In the genomic region with DNA sequence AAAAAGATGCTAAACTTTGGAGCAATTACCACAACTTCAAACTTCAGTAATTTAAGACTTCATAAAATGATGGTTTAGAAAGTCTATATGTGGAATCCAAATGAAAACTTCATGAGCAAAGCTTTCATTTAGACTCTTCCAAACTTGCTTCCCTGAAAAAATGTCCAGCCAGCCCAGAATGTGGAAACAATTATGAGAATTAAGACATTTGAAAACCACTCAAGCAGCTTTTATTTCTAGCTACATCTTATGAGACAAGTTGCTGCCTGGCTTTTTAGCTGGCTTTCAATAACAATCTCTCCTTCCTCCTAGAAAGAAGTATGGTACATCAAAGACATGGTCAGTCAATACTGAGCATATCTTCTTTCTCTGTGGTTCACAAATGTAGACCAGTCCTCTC, we compare ENCODE assay signal across 35 cellular contexts. TPM values are rescaled to one million over a fixed set of nuclear protein-coding genes. Genes with fewer than 3 reads are reported as not detected.
"Had no signal": no experiment of that assay in that cellular context is flagged by ENCODE, and none has a peak within 500 bp of the region (broad histone marks: within the 10 kb centered on the region; RNA-seq: fewer than 3 reads in every experiment).

No MANE protein-coding gene starts in this region.

- DNase-seq: activated CD4-positive, alpha-beta memory T cell treated with anti-CD3 and anti-CD28 coated beads for 36 hours; activated CD4-positive, alpha-beta T cell treated with anti-CD3 and anti-CD28 coated beads for 4 hours; activated CD4-positive, alpha-beta T cell treated with anti-CD3 and anti-CD28 coated beads, Interleukin-2, amount 50 U/mL, for 1 hour; activated CD8-positive, alpha-beta memory T cell treated with anti-CD3 and anti-CD28 coated beads, Interleukin-2, amount 50 U/mL, for 4 hours; activated naive CD4-positive, alpha-beta T cell treated with anti-CD3 and anti-CD28 coated beads, Interleukin-2, amount 50 U/mL, for 16 hours; activated naive CD8-positive, alpha-beta T cell treated with anti-CD3 and anti-CD28 coated beads, Interleukin-2, amount 10 ng/mL, durations not matched to agents 7 days and 5 days; activated T-cell treated with anti-CD3 and anti-CD28 coated beads for 4 hours; activated T-cell treated with anti-CD3 and anti-CD28 coated beads, Interleukin-2, amount 50 U/mL, for 4 hours; adrenal gland; body of pancreas; caudate nucleus; cerebellar nuclear complex; MM.1S; MV-4-11; NCI-H1092; NCI-H1436 treated with DMSO at 0.1 percent for 48 hours; NCI-H1694 treated with DMSO at 0.1 percent for 48 hours; NCI-H2029; NCI-H345; NCI-H524 treated with DMSO at 0.1 percent for 48 hours; PC-3; Right ventricle myocardium superior had no signal

- H3K27me3 ChIP-seq: adrenal gland, body of pancreas, breast epithelium had no signal

- FAIRE-seq: astrocyte, RCC 7860, TTC549 had no signal

- H3K9me3 ChIP-seq: adrenal gland, body of pancreas, breast epithelium had no signal

- H3K27ac ChIP-seq: adrenal gland, body of pancreas, breast epithelium, KMS-11, RWPE1, SK-N-MC had no signal

- H3K9me3 Mint-ChIP-seq: activated CD4-positive, alpha-beta memory T cell treated with anti-CD3 and anti-CD28 coated beads for 36 hours; activated T-cell treated with anti-CD3 and anti-CD28 coated beads, Interleukin-2, amount 50 U/mL, for 4 hours; activated T-helper 1 cell treated with anti-CD3 and anti-CD28 coated beads, Interleukin-12 subunit alpha, Interleukin-12 subunit beta, Interleukin-2, Interleukin-4 antibody, amounts not matched to agents 30 ng/mL and 10 ng/mL and 1 ng/mL, durations not matched to agents 14 hours and 24 hours and 36 hours; T-helper 1 cell treated with Interleukin-12 subunit alpha and Interleukin-12 subunit beta and Interleukin-4 antibody, amounts not matched to agents 30 μg/mL and 1 μg/mL, for 36 hours; T-helper 2 cell treated with Interferon-gamma antibody and Interleukin-4, amounts not matched to agents 5 μg/mL and 100 μg/mL, for 36 hours; WTC11 had no signal

- H3K36me3 ChIP-seq: adrenal gland, breast epithelium had no signal

- ATAC-seq: activated CD4-positive, CD25-positive, alpha-beta regulatory T cell treated with anti-CD3 and anti-CD28 coated beads, Interleukin-2, amount 50 U/mL, for 24 hours; activated T-cell treated with anti-CD3 and anti-CD28 coated beads, Interleukin-2, amount 50 U/mL, for 4 hours; body of pancreas; PC-3; WTC11 had no signal

- H3K36me3 Mint-ChIP-seq: activated CD4-positive, alpha-beta memory T cell treated with anti-CD3 and anti-CD28 coated beads for 36 hours; WTC11 had no signal

- H3K4me3 ChIP-seq: adrenal gland, body of pancreas, breast epithelium, SK-N-MC had no signal

- H3K4me3 Mint-ChIP-seq: activated CD4-positive, alpha-beta memory T cell treated with anti-CD3 and anti-CD28 coated beads for 36 hours; activated naive CD8-positive, alpha-beta T cell treated with anti-CD3 and anti-CD28 coated beads, Interleukin-2, amount 10 ng/mL, durations not matched to agents 7 days and 5 days; activated T-cell treated with anti-CD3 and anti-CD28 coated beads, Interleukin-2, amount 50 U/mL, for 4 hours; activated T-helper 1 cell treated with anti-CD3 and anti-CD28 coated beads, Interleukin-12 subunit alpha, Interleukin-12 subunit beta, Interleukin-2, Interleukin-4 antibody, amounts not matched to agents 30 ng/mL and 10 ng/mL and 1 ng/mL, durations not matched to agents 14 hours and 24 hours and 36 hours; T-helper 1 cell treated with Interleukin-12 subunit alpha and Interleukin-12 subunit beta and Interleukin-4 antibody, amounts not matched to agents 30 μg/mL and 1 μg/mL, for 36 hours; T-helper 2 cell treated with Interferon-gamma antibody and Interleukin-4, amounts not matched to agents 5 μg/mL and 100 μg/mL, for 36 hours; WTC11 had no signal

- H3K27ac Mint-ChIP-seq: activated CD4-positive, alpha-beta memory T cell treated with anti-CD3 and anti-CD28 coated beads for 36 hours; activated naive CD8-positive, alpha-beta T cell treated with anti-CD3 and anti-CD28 coated beads, Interleukin-2, amount 10 ng/mL, durations not matched to agents 7 days and 5 days; activated T-helper 1 cell treated with anti-CD3 and anti-CD28 coated beads, Interleukin-12 subunit alpha, Interleukin-12 subunit beta, Interleukin-2, Interleukin-4 antibody, amounts not matched to agents 30 ng/mL and 10 ng/mL and 1 ng/mL, durations not matched to agents 14 hours and 24 hours and 36 hours; T-helper 1 cell treated with Interleukin-12 subunit alpha and Interleukin-12 subunit beta and Interleukin-4 antibody, amounts not matched to agents 30 μg/mL and 1 μg/mL, for 36 hours; T-helper 2 cell treated with Interferon-gamma antibody and Interleukin-4, amounts not matched to agents 5 μg/mL and 100 μg/mL, for 36 hours; WTC11 had no signal

RNA-seq across cellular contexts. Expression of a gene that starts 21.8 kb away (rescaled TPM):
- total RNA-seq: LHCN-M2 had no signal
